10 cellular contexts compared by ENCODE assay signal in genomic region chr3:30578479-30578878, GRCh38. TPM values are rescaled to one million over a fixed set of nuclear protein-coding genes. Genes with fewer than 3 reads are reported as not detected.
DNase-seq lines count a peak whose midpoint lies in the region; ATAC-seq, FAIRE-seq and TF ChIP-seq lines count a peak whose summit lies in the region.
"Had no signal": no experiment of that assay in that cellular context is flagged by ENCODE, and none has a peak within 500 bp of the region (broad histone marks: within the 10 kb centered on the region; RNA-seq: fewer than 3 reads in every experiment).

No MANE protein-coding gene starts in this region.

- no TSS peak for BruUV-seq in HepG2 (replicated peaks; lab: Mats Ljungman, UMichigan)

- no peak overlapping the region for H2AFZ ChIP-seq in HepG2 (ENCODE audit: low read length)

- no peaks in the 10 kb centered on the region for H4K20me1 ChIP-seq in HepG2 (ENCODE audit: insufficient read depth, low read length)

- no peaks in the 10 kb centered on the region for H3K27me3 ChIP-seq in ascending aorta
- H3K27me3 ChIP-seq in HepG2 (ENCODE audit: control insufficient read depth in 1 of 2, insufficient read depth in 2 of 2, low read length in 2 of 2): no peaks in the 10 kb centered on the region
- no peaks in the 10 kb centered on the region for H3K27me3 ChIP-seq in HAP-1 (ENCODE audit: low read depth)

- H3K4me1 ChIP-seq in ascending aorta (no peaks in the 10 kb centered on the region), HepG2 (ENCODE audit: insufficient read depth, low read length) (peaks cover 50% of the 10 kb centered on the region), HAP-1 (no peaks in the 10 kb centered on the region)

- ATAC-seq in HG02798 (IDR thresholded peaks at IDR 0.05; ENCODE audit: poor library complexity, unreplicated experiment) (peak; percentile 40), HepG2 (peak; percentile 61)
- no peak for ATAC-seq in activated CD8-positive, alpha-beta T cell treated with anti-CD3 and anti-CD28 coated beads, Interleukin-2, amount 10 ng/mL, durations not matched to agents 7 days and 5 days
- ATAC-seq in stimulated activated effector memory CD8-positive, alpha-beta T cell treated with anti-CD3 and anti-CD28 coated beads, Interleukin-12 subunit alpha, Interleukin-12 subunit beta, amount 100 ng/mL, for 72 hours: no peak

- H3K79me2 ChIP-seq in HepG2 (ENCODE audit: insufficient read depth, low read length): no peaks in the 10 kb centered on the region

- no peaks in the 10 kb centered on the region for H3K36me3 ChIP-seq in ascending aorta
- no peaks in the 10 kb centered on the region for H3K36me3 ChIP-seq in HepG2 (replicated peaks in 1 of 2; ENCODE audit: control insufficient read depth in 1 of 2, insufficient read depth in 2 of 2, low read length in 2 of 2)
- no peaks in the 10 kb centered on the region for H3K36me3 ChIP-seq in HAP-1 (replicated peaks)

- TF ChIP-seq RAD21 in HepG2 (CRISPR knock-in tag; IDR thresholded peaks at IDR 0.05): no peak

- H3K9me3 ChIP-seq in ascending aorta (no peaks in the 10 kb centered on the region), HepG2 (ENCODE audit: low read length) (no peaks in the 10 kb centered on the region), HAP-1 (no peaks in the 10 kb centered on the region)

- in situ Hi-C loops in HepG2 (cut with HindIII; ENCODE audit: extremely low pct_ligation_motif_present, low pct_unique_long_range_greater_than_20kb) (no loop called here), HAP-1 (cut with MboI; ENCODE audit: low sequenced_read_pairs) (no loop called here)

- no peaks in the 10 kb centered on the region for H3K27me3 Mint-ChIP-seq in activated CD8-positive, alpha-beta T cell treated with anti-CD3 and anti-CD28 coated beads, Interleukin-2, amount 10 ng/mL, durations not matched to agents 7 days and 5 days (ENCODE audit: low read depth)

- no peaks in the 10 kb centered on the region for H3K36me3 Mint-ChIP-seq in activated CD8-positive, alpha-beta T cell treated with anti-CD3 and anti-CD28 coated beads, Interleukin-2, amount 10 ng/mL, durations not matched to agents 7 days and 5 days (ENCODE audit: low read depth)
- no peaks in the 10 kb centered on the region for H3K36me3 Mint-ChIP-seq in stimulated activated effector memory CD8-positive, alpha-beta T cell treated with anti-CD3 and anti-CD28 coated beads, Interleukin-12 subunit alpha, Interleukin-12 subunit beta, amount 100 ng/mL, for 72 hours

- H3K4me3 Mint-ChIP-seq in activated CD8-positive, alpha-beta T cell treated with anti-CD3 and anti-CD28 coated beads, Interleukin-2, amount 10 ng/mL, durations not matched to agents 7 days and 5 days: no peak overlapping the region
- no peak overlapping the region for H3K4me3 Mint-ChIP-seq in stimulated activated effector memory CD8-positive, alpha-beta T cell treated with anti-CD3 and anti-CD28 coated beads, Interleukin-12 subunit alpha, Interleukin-12 subunit beta, amount 100 ng/mL, for 72 hours

- H3K4me1 Mint-ChIP-seq in activated CD8-positive, alpha-beta T cell treated with anti-CD3 and anti-CD28 coated beads, Interleukin-2, amount 10 ng/mL, durations not matched to agents 7 days and 5 days (ENCODE audit: low read depth): no peaks in the 10 kb centered on the region
- H3K4me1 Mint-ChIP-seq in stimulated activated effector memory CD8-positive, alpha-beta T cell treated with anti-CD3 and anti-CD28 coated beads, Interleukin-12 subunit alpha, Interleukin-12 subunit beta, amount 100 ng/mL, for 72 hours: no peaks in the 10 kb centered on the region

- peak overlapping the region; percentile 35; the same call in 1 of the 2 replicates for H3K4me2 ChIP-seq in HepG2 (ENCODE audit: low read depth, low read length)

- TF ChIP-seq CTCF in ascending aorta (IDR thresholded peaks at IDR 0.05): no peak
- TF ChIP-seq CTCF in HepG2 (CRISPR knock-in tag; IDR thresholded peaks at IDR 0.05): no peak

- DNase-seq in AG08396 (ENCODE audit: low spot score) (peak; percentile 58), ascending aorta (ENCODE audit: low spot score in 2 of 2) (peak; percentile 19 to 68), HepG2 (ENCODE audit: low spot score) (peak; percentile 61), NCI-H524 (lab: John Stamatoyannopoulos, UW) (no peak), HAP-1 (ENCODE audit: low spot score in 2 of 2) (no peak)
- DNase-seq in activated CD8-positive, alpha-beta T cell treated with anti-CD3 and anti-CD28 coated beads, Interleukin-2, amount 10 ng/mL, durations not matched to agents 7 days and 5 days: no peak
- DNase-seq in stimulated activated effector memory CD8-positive, alpha-beta T cell treated with anti-CD3 and anti-CD28 coated beads, Interleukin-12 subunit alpha, Interleukin-12 subunit beta, amount 100 ng/mL, for 72 hours (ENCODE audit: low spot score in 2 of 2): no peak
- DNase-seq: RPMI8226 had no signal

- H3K4me3 ChIP-seq in ascending aorta (no peak overlapping the region), HepG2 (replicated peaks in 1 of 3; ENCODE audit: insufficient read depth in 1 of 3, low read depth in 2 of 3, low read length in 3 of 3) (no peak overlapping the region), HAP-1 (no peak overlapping the region)

- TF ChIP-seq POLR2A in HepG2 (IDR thresholded peaks at IDR 0.05; ENCODE audit: insufficient read depth in 1 of 2, low read depth in 2 of 2, low read length in 2 of 2): no peak

- FAIRE-seq in HepG2 (lab: Jason Lieb, UNC): no peak
- FAIRE-seq: endothelial cell of umbilical vein had no signal

- intact Hi-C loops in ascending aorta (cut with DNase I) (no loop called here), HepG2 (cut with micrococcal nuclease; ENCODE audit: unreplicated experiment) (no loop called here)

- peak in 1 of 2 experiments; percentile 29; a peak in 1 of 4 replicates for TF ChIP-seq EP300 in HepG2 (IDR thresholded peaks at IDR 0.05; ENCODE audit: low read depth in 2 of 2, low read length in 2 of 2)
- no peak for TF ChIP-seq EP300 in HepG2 (CRISPR knock-in tag; IDR thresholded peaks at IDR 0.05; ENCODE audit: borderline replicate concordance)

- WGBS in HepG2 (ENCODE audit: low lambda C conversion rate): 64% methylated on average over 4 of the region's 4 CpGs

- no peak overlapping the region for H3K27ac Mint-ChIP-seq in activated CD8-positive, alpha-beta T cell treated with anti-CD3 and anti-CD28 coated beads, Interleukin-2, amount 10 ng/mL, durations not matched to agents 7 days and 5 days
- H3K27ac Mint-ChIP-seq in stimulated activated effector memory CD8-positive, alpha-beta T cell treated with anti-CD3 and anti-CD28 coated beads, Interleukin-12 subunit alpha, Interleukin-12 subunit beta, amount 100 ng/mL, for 72 hours: no peak overlapping the region

- POLR2A ChIA-PET in HepG2 (lab: Yijun Ruan, JAX): interaction anchor here (0.7 to 2.5 kb wide), 8 partner anchors 19 to 320 kb away, joined by 3 to 16 read pairs (median 4); partner anchors contain the start of gene TGFBR2
- POLR2A ChIA-PET in activated CD8-positive, alpha-beta T cell treated with anti-CD3 and anti-CD28 coated beads, Interleukin-2, amount 10 ng/mL, durations not matched to agents 7 days and 5 days (lab: Charles Lee): no interaction called here

- H3K27ac ChIP-seq in ascending aorta (no peak overlapping the region), HepG2 (ENCODE audit: extremely low read length, insufficient read depth, low read length) (peak overlapping the region; percentile 23)

- CTCF ChIA-PET in HepG2 (lab: Yijun Ruan, JAX; ENCODE audit: low intra/inter-chr PET ratio, low total read pairs): no interaction called here
- CTCF ChIA-PET in activated CD8-positive, alpha-beta T cell treated with anti-CD3 and anti-CD28 coated beads, Interleukin-2, amount 10 ng/mL, durations not matched to agents 7 days and 5 days (lab: Charles Lee): no interaction called here

- H3K9me3 Mint-ChIP-seq in activated CD8-positive, alpha-beta T cell treated with anti-CD3 and anti-CD28 coated beads, Interleukin-2, amount 10 ng/mL, durations not matched to agents 7 days and 5 days (ENCODE audit: insufficient read depth): no peaks in the 10 kb centered on the region
- H3K9me3 Mint-ChIP-seq in stimulated activated effector memory CD8-positive, alpha-beta T cell treated with anti-CD3 and anti-CD28 coated beads, Interleukin-12 subunit alpha, Interleukin-12 subunit beta, amount 100 ng/mL, for 72 hours: no peaks in the 10 kb centered on the region

- H3K9ac ChIP-seq in HepG2 (ENCODE audit: insufficient read depth, low read depth, low read length): no peak overlapping the region

TF ChIP-seq in HepG2, 621 proteins besides CTCF, POLR2A, EP300 and RAD21 (continues in another document):
- no peak for TF ChIP-seq ZFP36 (IDR thresholded peaks at IDR 0.05; ENCODE audit: borderline replicate concordance, low read depth, low read length, partially characterized antibody)

RNA-seq across cellular contexts. Expression of gene TGFBR2, which starts 27.9 kb away (rescaled TPM):
- 343 TPM for total RNA-seq in ascending aorta
- 68.1 and 82.2 TPM in 2 replicates for total RNA-seq in HepG2 (2016; rRNA removed; fragmentation: Illumina TruSeq; extraction: Trizol)
- total RNA-seq in HepG2 (2016; cell fraction: cytosol; rRNA removed; fragmentation: Illumina TruSeq; extraction: Trizol; ENCODE audit: low read depth): 25.9 and 27.4 TPM in 2 replicates
- total RNA-seq in HepG2 (2016; cell fraction: insoluble cytoplasmic fraction; rRNA removed; fragmentation: Illumina TruSeq; extraction: Trizol): 66.0 and 82.3 TPM in 2 replicates
- total RNA-seq in HepG2 (2016; cell fraction: membrane; rRNA removed; fragmentation: Illumina TruSeq; extraction: Trizol): 67.6 and 68.8 TPM in 2 replicates
- total RNA-seq in HepG2 (2016; cell fraction: nucleus; rRNA removed; fragmentation: Illumina TruSeq; extraction: Trizol): 134 and 135 TPM in 2 replicates
- 187 and 204 TPM in 2 replicates for polyA plus RNA-seq in HepG2 (2011; rRNA removed)
- 141 and 194 TPM in 2 replicates for polyA plus RNA-seq in HepG2 (2011; cell fraction: cytosol; rRNA removed)
- polyA plus RNA-seq in HepG2 (2011; cell fraction: nucleus; rRNA removed): 105 and 123 TPM in 2 replicates
- 125 and 162 TPM in 2 replicates for polyA plus RNA-seq in HepG2 (2012)
- polyA plus RNA-seq in HepG2 (2016; cell fraction: cytosol; fragmentation: Illumina TruSeq; extraction: Trizol; ENCODE audit: low read depth): 8.6 and 9.7 TPM in 2 replicates
- polyA plus RNA-seq in HepG2 (2016; cell fraction: insoluble cytoplasmic fraction; fragmentation: Illumina TruSeq; extraction: Trizol; ENCODE audit: low read depth): 68.0 and 70.0 TPM in 2 replicates
- polyA plus RNA-seq in HepG2 (2016; cell fraction: membrane; fragmentation: Illumina TruSeq; extraction: Trizol; ENCODE audit: low read depth): 38.2 and 38.9 TPM in 2 replicates
- polyA plus RNA-seq in HepG2 (2016; cell fraction: nucleus; fragmentation: Illumina TruSeq; extraction: Trizol; ENCODE audit: insufficient read depth, low read depth): 134 and 138 TPM in 2 replicates
- 24.1 and 399 TPM in 2 replicates for polyA minus RNA-seq in HepG2 (2011; rRNA and poly(A)+ RNA removed; ENCODE audit: low replicate concordance)
- 188 and 237 TPM in 2 replicates for polyA minus RNA-seq in HepG2 (2011; cell fraction: cytosol; rRNA and poly(A)+ RNA removed)
- 353 and 432 TPM in 2 replicates for polyA minus RNA-seq in HepG2 (2011; cell fraction: nucleus; rRNA and poly(A)+ RNA removed)
- 10 to 100 TPM; 62.7 to 64.5 TPM for total RNA-seq in activated CD8-positive, alpha-beta T cell treated with anti-CD3 and anti-CD28 coated beads, Interleukin-2, amount 10 ng/mL, durations not matched to agents 7 days and 5 days

Comparison
In these comparisons a context has a peak if more than half of its experiments do, and no peak if none do; other contexts are left out.
1. DNase-seq: peak in AG08396 (single experiment), ascending aorta (2 of 2) and HepG2 (single experiment); none in NCI-H524 (0 of 2), HAP-1 (0 of 2), activated CD8-positive, alpha-beta T cell treated with anti-CD3 and anti-CD28 coated beads, Interleukin-2, amount 10 ng/mL, durations not matched to agents 7 days and 5 days (single experiment) and stimulated activated effector memory CD8-positive, alpha-beta T cell treated with anti-CD3 and anti-CD28 coated beads, Interleukin-12 subunit alpha, Interleukin-12 subunit beta, amount 100 ng/mL, for 72 hours (0 of 2).
2. ATAC-seq: peak in HG02798 (single experiment) and HepG2 (single experiment); none in activated CD8-positive, alpha-beta T cell treated with anti-CD3 and anti-CD28 coated beads, Interleukin-2, amount 10 ng/mL, durations not matched to agents 7 days and 5 days (single experiment) and stimulated activated effector memory CD8-positive, alpha-beta T cell treated with anti-CD3 and anti-CD28 coated beads, Interleukin-12 subunit alpha, Interleukin-12 subunit beta, amount 100 ng/mL, for 72 hours (single experiment).